Comparison of ENCODE assay signal across 9 cellular contexts in genomic region chr2:19474128-19474527, GRCh38.
DNase-seq lines count a peak whose midpoint lies in the region; ATAC-seq, FAIRE-seq and TF ChIP-seq lines count a peak whose summit lies in the region.
"Had no signal": no experiment of that assay in that cellular context is flagged by ENCODE, and none has a peak within 500 bp of the region (broad histone marks: within the 10 kb centered on the region; RNA-seq: fewer than 3 reads in every experiment).

No MANE protein-coding gene starts in this region.

- POLR2A ChIA-PET in SK-N-SH (lab: Yijun Ruan, JAX), result no interaction called here

- TF ChIP-seq CTCF in body of pancreas (IDR thresholded peaks at IDR 0.05), result no peak
- TF ChIP-seq CTCF in SK-N-SH (IDR thresholded peaks at IDR 0.05), result no peak

- 47 to 73% methylated on average over 8 of the region's 8 CpGs for WGBS in body of pancreas, 2 donors
- 9% methylated on average over 8 of the region's 8 CpGs for WGBS in SK-N-SH (ENCODE audit: low lambda C conversion rate)

- H3K9me2 ChIP-seq in SK-N-SH, result no peaks in the 10 kb centered on the region

- TF ChIP-seq EP300 in SK-N-SH (IDR thresholded peaks at IDR 0.05; ENCODE audit: borderline replicate concordance in 1 of 2, low read depth in 1 of 2, low read length in 1 of 2), result no peak

- no peak for TF ChIP-seq RAD21 in SK-N-SH (IDR thresholded peaks at IDR 0.05; ENCODE audit: low read length)

- H3K27ac ChIP-seq in body of pancreas (no peak overlapping the region), SK-N-SH (ENCODE audit: low read depth in 2 of 2, low read length in 1 of 2) (no peak overlapping the region)
- H3K27ac ChIP-seq: 22Rv1 had no signal

- CTCF ChIA-PET in SK-N-SH (lab: Yijun Ruan, JAX), result no interaction called here

- no peak overlapping the region for H2AFZ ChIP-seq in SK-N-SH (ENCODE audit: low read depth)

- H3K9ac ChIP-seq in SK-N-SH, result no peak overlapping the region

- H4K20me1 ChIP-seq in SK-N-SH (ENCODE audit: insufficient read depth), result no peaks in the 10 kb centered on the region

- no peaks in the 10 kb centered on the region for H3K9me3 ChIP-seq in body of pancreas
- no peaks in the 10 kb centered on the region for H3K9me3 ChIP-seq in SK-N-SH

- H3K79me2 ChIP-seq in SK-N-SH (ENCODE audit: insufficient read depth), result no peaks in the 10 kb centered on the region

- no peaks in the 10 kb centered on the region for H3K4me1 ChIP-seq in body of pancreas
- no peaks in the 10 kb centered on the region for H3K4me1 ChIP-seq in SK-N-SH (ENCODE audit: control insufficient read depth in 1 of 2, insufficient read depth in 2 of 2, low read depth in 1 of 2, low read length in 1 of 2)

- H3K4me3 ChIP-seq in body of pancreas, result no peak overlapping the region
- no peak overlapping the region for H3K4me3 ChIP-seq in SK-N-SH (ENCODE audit: low read depth in 2 of 2, low read length in 1 of 2)

- TF ChIP-seq POLR2A in body of pancreas (IDR thresholded peaks at IDR 0.05), result no peak

- FAIRE-seq in RCC 7860 (lab: Jason Lieb, UNC), result no peak

- DNase-seq in NK-92 treated with Interleukin-12 subunit alpha and Interleukin-12 subunit beta, amount 100 ng/mL, for 24 hours (lab: John Stamatoyannopoulos, UW), result peak; percentile 5
- DNase-seq in NK-92 (lab: John Stamatoyannopoulos, UW; ENCODE audit: unreplicated experiment), result no peak
- peak; percentile 24 for DNase-seq in RCC 7860 (ENCODE audit: low spot score)
- DNase-seq in body of pancreas, result peak in 3 of 4 donors; percentile 9 to 30 (median 13)
- DNase-seq in stimulated activated CD4-positive, alpha-beta T cell treated with anti-CD3 and anti-CD28 coated beads, Interleukin-2, amount 100 ng/mL, for 24 hours, result peak; percentile 8 to 23
- DNase-seq in SK-N-SH, result no peak
- DNase-seq in cerebellar nuclear complex (lab: John Stamatoyannopoulos, UW), result no peak

- ATAC-seq in HG02943 (IDR thresholded peaks at IDR 0.05; ENCODE audit: low read depth, unreplicated experiment), result peak; percentile 99
- ATAC-seq in body of pancreas, result no peak

- H3K36me3 ChIP-seq in body of pancreas (replicated peaks in 1 of 2; ENCODE audit: insufficient read depth in 1 of 2, low read depth in 2 of 2), result no peaks in the 10 kb centered on the region
- no peaks in the 10 kb centered on the region for H3K36me3 ChIP-seq in SK-N-SH (replicated peaks in 1 of 2; ENCODE audit: control insufficient read depth in 1 of 2, insufficient read depth in 2 of 2, low read length in 1 of 2)

- H3F3A ChIP-seq in SK-N-SH (replicated peaks; ENCODE audit: insufficient read depth), result no peaks in the 10 kb centered on the region

- H3K27me3 ChIP-seq in body of pancreas, result no peaks in the 10 kb centered on the region
- 0 out of 2 replicates have a peak, but pooled peaks cover 7% of the 10 kb centered on the region for H3K27me3 ChIP-seq in SK-N-SH (ENCODE audit: insufficient read depth)

- H3K4me2 ChIP-seq in SK-N-SH, result no peak overlapping the region

- intact Hi-C loops in body of pancreas (cut with DNase I), result no loop called here

TF ChIP-seq in SK-N-SH, 30 proteins besides CTCF, POLR2A, EP300 and RAD21:
- TF ChIP-seq MEF2A (IDR thresholded peaks at IDR 0.05; ENCODE audit: borderline replicate concordance, low read depth) (no peak), YY1 (IDR thresholded peaks at IDR 0.05; ENCODE audit: low read depth) (no peak), IRF3 (IDR thresholded peaks at IDR 0.05; ENCODE audit: low read depth, low read length) (no peak), TCF12 (IDR thresholded peaks at IDR 0.05) (no peak), NRF1 (IDR thresholded peaks at IDR 0.05; ENCODE audit: low read depth, low read length) (no peak), SMC3 (IDR thresholded peaks at IDR 0.05; ENCODE audit: low read depth, low read length) (no peak), FOXM1 (IDR thresholded peaks at IDR 0.05; ENCODE audit: low read depth) (no peak), ELF1 (IDR thresholded peaks at IDR 0.05) (no peak), PBX3 (IDR thresholded peaks at IDR 0.05) (no peak), USF1 (IDR thresholded peaks at IDR 0.05; ENCODE audit: borderline replicate concordance, low read depth) (no peak), SIN3A (IDR thresholded peaks at IDR 0.05; ENCODE audit: borderline replicate concordance, low read depth, low read length) (no peak), MAX (IDR thresholded peaks at IDR 0.05; ENCODE audit: low read depth) (no peak), RXRA (IDR thresholded peaks at IDR 0.05; ENCODE audit: borderline replicate concordance, low read depth) (no peak), POLR2AphosphoS5 (IDR thresholded peaks at IDR 0.05; ENCODE audit: low read depth, low read length) (no peak), FOXJ3 (CRISPR knock-in tag; IDR thresholded peaks at IDR 0.05) (no peak), CHD2 (IDR thresholded peaks at IDR 0.05; ENCODE audit: low read length, partially characterized antibody) (no peak), JUND (IDR thresholded peaks at IDR 0.05) (no peak), RCOR1 (IDR thresholded peaks at IDR 0.05; ENCODE audit: low read length) (no peak), REST (IDR thresholded peaks at IDR 0.05; ENCODE audit: low read depth, low read length) (no peak)

Comparison
In these comparisons a context has a peak if more than half of its experiments do, and no peak if none do; other contexts are left out.
1. DNase-seq: peak in NK-92 treated with Interleukin-12 subunit alpha and Interleukin-12 subunit beta, amount 100 ng/mL, for 24 hours (single experiment), RCC 7860 (single experiment), body of pancreas (3 of 4) and stimulated activated CD4-positive, alpha-beta T cell treated with anti-CD3 and anti-CD28 coated beads, Interleukin-2, amount 100 ng/mL, for 24 hours (2 of 2); none in NK-92 (single experiment), SK-N-SH (single experiment) and cerebellar nuclear complex (0 of 2).